In genomic region chr2:222796413-222797103, GRCh38 we compare ENCODE assay signal across 11 cellular contexts.
A peak's percentile ranks its signal among the peaks of the same experiment; 100 is the strongest.
DNase-seq lines count a peak whose midpoint lies in the region; ATAC-seq, FAIRE-seq and TF ChIP-seq lines count a peak whose summit lies in the region.
"Had no signal": no experiment of that assay in that cellular context is flagged by ENCODE, and none has a peak within 500 bp of the region (broad histone marks: within the 10 kb centered on the region; RNA-seq: fewer than 3 reads in every experiment).

No MANE protein-coding gene starts in this region.

- intact Hi-C loops in cardiac septum (cut with DNase I) (no loop called here), GM12878 (cut with micrococcal nuclease; ENCODE audit: unreplicated experiment) (loop anchor here (2.0 kb wide), 1 partner anchor 106 kb away; no protein-coding TSS in a partner anchor)

- ATAC-seq in GM12878 (no peak), upper lobe of left lung (ENCODE audit: low FRiP score in 2 of 2) (peak; percentile 25 to 49), HG02970 (IDR thresholded peaks at IDR 0.05; ENCODE audit: low FRiP score, unreplicated experiment) (no peak)

- H3K36me3 ChIP-seq in cardiac muscle cell (no peaks in the 10 kb centered on the region), GM12878 (ENCODE audit: control insufficient read depth in 2 of 2, insufficient read depth in 2 of 2, low read length in 1 of 2) (no peaks in the 10 kb centered on the region), liver (ENCODE audit: control insufficient read depth in 4 of 4, insufficient read depth in 3 of 4, low read depth in 1 of 4, low read length in 3 of 4) (no peaks in the 10 kb centered on the region), upper lobe of left lung (no peaks in the 10 kb centered on the region)
- H3K36me3 ChIP-seq: BLaER1 had no signal

- H3K4me2 ChIP-seq in GM12878 (ENCODE audit: control insufficient read depth, insufficient read depth) = no peak overlapping the region
- H3K4me2 ChIP-seq: BLaER1 had no signal

- H3K9me3 ChIP-seq in cardiac muscle cell (ENCODE audit: low read depth) (no peaks in the 10 kb centered on the region), GM12878 (replicated peaks; ENCODE audit: control insufficient read depth, insufficient read depth, low read length) (no peaks in the 10 kb centered on the region), liver (ENCODE audit: control insufficient read depth in 4 of 4, low read length in 3 of 4) (no peaks in the 10 kb centered on the region), upper lobe of left lung (no peaks in the 10 kb centered on the region)
- H3K9me3 ChIP-seq: BLaER1 had no signal

- H3K27me3 ChIP-seq in cardiac muscle cell = no peaks in the 10 kb centered on the region
- H3K27me3 ChIP-seq in GM12878 (replicated peaks in 1 of 2; ENCODE audit: control insufficient read depth in 2 of 2, insufficient read depth in 2 of 2, low read length in 1 of 2) = no peaks in the 10 kb centered on the region
- H3K27me3 ChIP-seq in liver (ENCODE audit: control insufficient read depth in 4 of 4, insufficient read depth in 4 of 4, low read length in 3 of 4) = no peaks in the 10 kb centered on the region
- H3K27me3 ChIP-seq in upper lobe of left lung = no peaks in the 10 kb centered on the region
- H3K27me3 ChIP-seq: BLaER1 had no signal

- no peak for TF ChIP-seq EP300 in GM12878 (IDR thresholded peaks at IDR 0.05; ENCODE audit: borderline replicate concordance in 1 of 2, control insufficient read depth in 1 of 2, low read depth in 2 of 2, low read length in 2 of 2)
- TF ChIP-seq EP300 in upper lobe of left lung (IDR thresholded peaks at IDR 0.05) = peak in 1 of 4 donors; percentile 39

- H3K4me1 ChIP-seq in cardiac muscle cell (ENCODE audit: low read depth) (peaks cover 9% of the 10 kb centered on the region), GM12878 (ENCODE audit: control insufficient read depth, insufficient read depth, low read length) (no peaks in the 10 kb centered on the region), liver (ENCODE audit: control insufficient read depth in 4 of 4, insufficient read depth in 4 of 4, low read length in 3 of 4) (peaks cover 6 to 40% (median 25%) of the 10 kb centered on the region in 4 donors), upper lobe of left lung (peaks cover 35 to 48% (median 41%) of the 10 kb centered on the region in 4 donors)

- SMC1A ChIA-PET in GM12878 (lab: Charles Lee; ENCODE audit: uncharacterized antibody, unreplicated experiment) = interaction anchor here (0.6 to 2.5 kb wide), 14 partner anchors 21 to 143 kb away, joined by 3 to 7 read pairs (median 4); no protein-coding TSS in a partner anchor

- FAIRE-seq in GM12878 (lab: Jason Lieb, UNC) = no peak

- no peaks in the 10 kb centered on the region for H3K79me2 ChIP-seq in GM12878 (ENCODE audit: control insufficient read depth, insufficient read depth, low read length)

- H3K9ac ChIP-seq in GM12878 (ENCODE audit: control insufficient read depth, insufficient read depth, low read length) = no peak overlapping the region
- H3K9ac ChIP-seq in liver (ENCODE audit: low read depth in 1 of 2, low read length in 2 of 2) = peak overlapping the region in 1 of 2 donors; percentile 3
- H3K9ac ChIP-seq: BLaER1 had no signal

- POLR2A ChIA-PET in GM12878 (lab: Charles Lee) = interaction anchor here (0.7 kb wide), 2 partner anchors 97 to 1900 kb away, joined by 5 read pairs; no protein-coding TSS in a partner anchor

- RAD21 ChIA-PET in GM12878 (lab: Charles Lee; ENCODE audit: unreplicated experiment) = interaction anchor here (1.2 to 2.5 kb wide), 4 partner anchors 65 to 143 kb away, joined by 5 to 17 read pairs (median 8); no protein-coding TSS in a partner anchor

- CTCF ChIA-PET in GM12878 (lab: Yijun Ruan, JAX) = interaction anchor here (0.6 to 3.5 kb wide), 15 partner anchors 9 to 1169 kb away, joined by 3 to 28 read pairs (median 7); no protein-coding TSS in a partner anchor

- in situ Hi-C loops in GM12878 (cut with MboI) = no loop called here

- no peak overlapping the region for H3K4me3 ChIP-seq in cardiac muscle cell
- no peak overlapping the region for H3K4me3 ChIP-seq in GM12878
- no peak overlapping the region for H3K4me3 ChIP-seq in liver (ENCODE audit: low read depth in 1 of 3, low read length in 3 of 3)
- H3K4me3 ChIP-seq in upper lobe of left lung = no peak overlapping the region
- H3K4me3 ChIP-seq: BLaER1 had no signal

- DNase-seq in cardiac muscle cell (ENCODE audit: low read depth in 1 of 2, low spot score in 1 of 2) = peak; percentile 21 to 30
- DNase-seq in cardiac septum (ENCODE audit: low spot score) = no peak
- no peak for DNase-seq in GM12878 (ENCODE audit: low read depth, low spot score)
- peak in 1 of 2 donors; percentile 35 for DNase-seq in upper lobe of left lung
- no peak for DNase-seq in NCI-H226
- DNase-seq in GOT3 (lab: John Stamatoyannopoulos, UW) = no peak
- DNase-seq: activated CD4-positive, alpha-beta memory T cell treated with anti-CD3 and anti-CD28 coated beads for 36 hours; stimulated activated naive B cell treated with anti-CD40 and anti-IgM and Interleukin-4, amounts not matched to agents 10 μg/mL and 1 μg/mL and 100 μg/mL, for 72 hours had no signal

- 52% methylated on average over 5 of the region's 5 CpGs for WGBS in GM12878 (ENCODE audit: insufficient coverage, insufficient replicate concordance, low lambda C conversion rate, missing lambda C conversion rate)
- WGBS in liver = 19% methylated on average over 5 of the region's 5 CpGs
- WGBS in upper lobe of left lung, 2 donors = 29 to 42% methylated on average over 5 of the region's 5 CpGs

- TF ChIP-seq RAD21 in GM12878 (IDR thresholded peaks at IDR 0.05; ENCODE audit: insufficient read depth, low read depth, low read length) (no peak), liver (IDR thresholded peaks at IDR 0.05) (peak; percentile 24 to 62)

- no peak for TF ChIP-seq CTCF in cardiac muscle cell (IDR thresholded peaks at IDR 0.05; ENCODE audit: low read depth, low read length)
- no peak for TF ChIP-seq CTCF in GM12878 (IDR thresholded peaks at IDR 0.05 in 2 of 3, conservative IDR thresholded peaks at IDR 0.05 in 1 of 3; ENCODE audit: control insufficient read depth in 2 of 3, extremely low read depth in 1 of 3, insufficient read depth in 1 of 3, low read depth in 3 of 3, low read length in 3 of 3)
- TF ChIP-seq CTCF in liver (IDR thresholded peaks at IDR 0.05; ENCODE audit: low read depth, low read length, missing input control) = no peak
- peak in 1 of 6 experiments; percentile 15 for TF ChIP-seq CTCF in upper lobe of left lung (IDR thresholded peaks at IDR 0.05)

- no peaks in the 10 kb centered on the region for H4K20me1 ChIP-seq in GM12878 (ENCODE audit: control insufficient read depth, insufficient read depth)
- H4K20me1 ChIP-seq: BLaER1 had no signal

- no peak for TF ChIP-seq POLR2A in GM12878 (IDR thresholded peaks at IDR 0.05; ENCODE audit: low read depth, low read length)
- TF ChIP-seq POLR2A in upper lobe of left lung (IDR thresholded peaks at IDR 0.05) = no peak

- peak overlapping the region; percentile 17 for H2AFZ ChIP-seq in GM12878 (ENCODE audit: control insufficient read depth, low read depth, low read length)

- H3K27ac ChIP-seq in cardiac muscle cell = peak overlapping the region; percentile 2
- no peak overlapping the region for H3K27ac ChIP-seq in GM12878 (ENCODE audit: control insufficient read depth, insufficient read depth)
- peak overlapping the region; percentile 38 to 61 for H3K27ac ChIP-seq in liver (ENCODE audit: low read depth in 1 of 2, low read length in 2 of 2)
- peak overlapping the region; percentile 28 to 78 (median 53) for H3K27ac ChIP-seq in upper lobe of left lung
- H3K27ac ChIP-seq: BLaER1 had no signal

- BruUV-seq in GM12878 (replicated peaks; lab: Mats Ljungman, UMichigan) = no TSS peak

TF ChIP-seq in liver, 16 proteins besides CTCF, POLR2A, EP300 and RAD21 (continues in another document):
- peak; percentile 76 to 82 for TF ChIP-seq JUND (IDR thresholded peaks at IDR 0.05)
- peak; percentile 64 for TF ChIP-seq ZBTB33 (IDR thresholded peaks at IDR 0.05)
- TF ChIP-seq HNF4G (IDR thresholded peaks at IDR 0.05) = peak; percentile 45
- TF ChIP-seq ATF3 (IDR thresholded peaks at IDR 0.05) = peak; percentile 22
- TF ChIP-seq YY1 (IDR thresholded peaks at IDR 0.05) = peak; percentile 30
- peak in 1 of 2 donors; percentile 29 for TF ChIP-seq GABPA (IDR thresholded peaks at IDR 0.05 in 1 of 2, conservative IDR thresholded peaks at IDR 0.05 in 1 of 2)
- TF ChIP-seq FOXA1 (IDR thresholded peaks at IDR 0.05) = peak; percentile 93
- peak; percentile 94 for TF ChIP-seq FOXA2 (IDR thresholded peaks at IDR 0.05)
- peak; percentile 67 for TF ChIP-seq SP1 (IDR thresholded peaks at IDR 0.05)
- peak; percentile 87 for TF ChIP-seq MAX (IDR thresholded peaks at IDR 0.05)
- peak; percentile 67 to 76 for TF ChIP-seq HNF4A (conservative IDR thresholded peaks at IDR 0.05)

Comparison
In these comparisons a context has a peak if more than half of its experiments do, and no peak if none do; other contexts are left out.
1. DNase-seq: peak in cardiac muscle cell (2 of 2); none in cardiac septum (single experiment), GM12878 (single experiment), NCI-H226 (single experiment) and GOT3 (single experiment).
2. ATAC-seq: peak in upper lobe of left lung (2 of 2); none in GM12878 (single experiment) and HG02970 (single experiment).